32 cellular contexts compared by ENCODE assay signal in the genomic region with DNA sequence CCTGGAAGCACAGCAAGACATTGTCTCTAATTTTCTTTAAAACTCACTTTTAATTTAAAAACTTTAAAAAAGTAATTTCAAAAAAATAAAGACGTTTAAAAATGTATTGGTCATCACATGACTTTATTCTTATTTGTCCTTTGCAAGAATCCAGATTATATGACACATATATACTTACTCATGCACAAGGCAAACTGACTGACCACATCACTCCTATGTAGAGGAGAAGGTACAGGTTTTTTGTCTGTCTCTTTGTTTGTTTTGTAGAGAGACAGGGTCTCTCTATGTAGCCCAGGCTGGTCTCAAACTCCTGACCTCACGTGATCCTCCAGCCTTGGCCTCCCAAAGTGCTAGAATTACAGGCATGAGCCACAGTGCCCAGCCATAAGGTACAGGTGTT.
"Had no signal": no experiment of that assay in that cellular context is flagged by ENCODE, and none has a peak within 500 bp of the region (broad histone marks: within the 10 kb centered on the region; RNA-seq: fewer than 3 reads in every experiment).

No MANE protein-coding gene starts in this region.

- H3K36me3 ChIP-seq: adrenal gland, cardiac muscle cell, colonic mucosa, esophagus muscularis mucosa, gastrocnemius medialis, heart left ventricle had no signal

- FAIRE-seq: endometrium, endothelial cell of umbilical vein had no signal

- H3K27me3 ChIP-seq: adrenal gland, body of pancreas, cardiac muscle cell, colonic mucosa, esophagus muscularis mucosa, foreskin keratinocyte, gastrocnemius medialis, heart left ventricle had no signal

- H3K4me3 ChIP-seq: adrenal gland, body of pancreas, cardiac muscle cell, colonic mucosa, esophagus muscularis mucosa, gastrocnemius medialis, heart left ventricle had no signal

- ATAC-seq: activated CD4-positive, alpha-beta T cell treated with anti-CD3 and anti-CD28 coated beads for 36 hours; activated CD8-positive, alpha-beta memory T cell treated with anti-CD3 and anti-CD28 coated beads, Interleukin-2, amount 10 ng/mL, durations not matched to agents 7 days and 5 days; activated CD8-positive, alpha-beta T cell treated with anti-CD3 and anti-CD28 coated beads, Interleukin-2, amount 10 ng/mL, durations not matched to agents 7 days and 5 days; activated naive CD8-positive, alpha-beta T cell treated with anti-CD3 and anti-CD28 coated beads, Interleukin-2, amount 50 U/mL, for 24 hours; body of pancreas; foreskin keratinocyte; gastrocnemius medialis; heart left ventricle; T-helper 17 cell had no signal

- DNase-seq: activated CD4-positive, alpha-beta memory T cell treated with anti-CD3 and anti-CD28 coated beads for 36 hours; activated CD4-positive, alpha-beta T cell treated with anti-CD3 and anti-CD28 coated beads for 36 hours; activated CD4-positive, alpha-beta T cell treated with anti-CD3 and anti-CD28 coated beads, Interleukin-2, amount 10 ng/mL, durations not matched to agents 24 days and 14 days; activated CD4-positive, CD25-positive, alpha-beta regulatory T cell; activated CD4-positive, CD25-positive, alpha-beta regulatory T cell treated with anti-CD3 and anti-CD28 coated beads, Interleukin-2, amount 50 U/mL, for 72 hours; activated CD8-positive, alpha-beta memory T cell treated with anti-CD3 and anti-CD28 coated beads, Interleukin-2, amount 10 ng/mL, durations not matched to agents 7 days and 5 days; activated CD8-positive, alpha-beta memory T cell treated with anti-CD3 and anti-CD28 coated beads, Interleukin-2, amount 50 U/mL, for 4 hours; activated CD8-positive, alpha-beta T cell treated with anti-CD3 and anti-CD28 coated beads, Interleukin-2, amount 10 ng/mL, durations not matched to agents 7 days and 5 days; activated effector memory CD4-positive, alpha-beta T cell treated with anti-CD3 and anti-CD28 coated beads, Interleukin-2, amount 50 U/mL, for 16 hours; activated naive CD4-positive, alpha-beta T cell treated with anti-CD3 and anti-CD28 coated beads for 36 hours; activated naive CD8-positive, alpha-beta T cell treated with anti-CD3 and anti-CD28 coated beads for 36 hours; activated naive CD8-positive, alpha-beta T cell treated with anti-CD3 and anti-CD28 coated beads, Interleukin-2, amount 50 U/mL, for 24 hours; activated T-cell treated with anti-CD3 and anti-CD28 coated beads, Interleukin-2, amount 50 U/mL, for 1 hour; activated T-cell treated with anti-CD3 and anti-CD28 coated beads, Interleukin-2, amount 50 U/mL, for 48 hours; adrenal gland; amygdala; aorta; body of pancreas; central memory CD4-positive, alpha-beta T cell; cerebellar nuclear complex; colonic mucosa; effector CD8-positive, alpha-beta T cell; foreskin keratinocyte; gastrocnemius medialis; glutamatergic neuron; heart left ventricle; T-helper 17 cell; T1000 had no signal

- H3K9me3 ChIP-seq: adrenal gland, body of pancreas, colonic mucosa, esophagus muscularis mucosa, gastrocnemius medialis, heart left ventricle had no signal

- H3K27ac ChIP-seq: adrenal gland, body of pancreas, cardiac muscle cell, colonic mucosa, esophagus muscularis mucosa, foreskin keratinocyte, gastrocnemius medialis, heart left ventricle had no signal

- H3K4me1 ChIP-seq: adrenal gland, colonic mucosa, gastrocnemius medialis had no signal
